1 cellular context compared by ENCODE assay signal in genomic region chr3:99662838-99663570, GRCh38.
TF ChIP-seq lines count a peak whose summit lies in the region.

No MANE protein-coding gene starts in this region.

TF ChIP-seq in IMR-90, 13 proteins besides CTCF, POLR2A, EP300 and RAD21 (continued from another document):
- TF ChIP-seq, protein P1, sequence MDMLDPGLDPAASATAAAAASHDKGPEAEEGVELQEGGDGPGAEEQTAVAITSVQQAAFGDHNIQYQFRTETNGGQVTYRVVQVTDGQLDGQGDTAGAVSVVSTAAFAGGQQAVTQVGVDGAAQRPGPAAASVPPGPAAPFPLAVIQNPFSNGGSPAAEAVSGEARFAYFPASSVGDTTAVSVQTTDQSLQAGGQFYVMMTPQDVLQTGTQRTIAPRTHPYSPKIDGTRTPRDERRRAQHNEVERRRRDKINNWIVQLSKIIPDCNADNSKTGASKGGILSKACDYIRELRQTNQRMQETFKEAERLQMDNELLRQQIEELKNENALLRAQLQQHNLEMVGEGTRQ (IDR thresholded peaks at IDR 0.05; ENCODE audit: low read depth, low read length) = no peak
- TF ChIP-seq MXI1 (IDR thresholded peaks at IDR 0.05; ENCODE audit: borderline replicate concordance, low read depth, low read length) (no peak), MAZ (IDR thresholded peaks at IDR 0.05; ENCODE audit: borderline replicate concordance, low read depth, low read length) (no peak), RCOR1 (IDR thresholded peaks at IDR 0.05; ENCODE audit: insufficient replicate concordance, low read length) (no peak), MAFK (IDR thresholded peaks at IDR 0.05; ENCODE audit: low read depth, low read length) (no peak), BHLHE40 (IDR thresholded peaks at IDR 0.05; ENCODE audit: low read depth, low read length) (no peak)
